1 cellular context compared by ENCODE assay signal in the genomic region with DNA sequence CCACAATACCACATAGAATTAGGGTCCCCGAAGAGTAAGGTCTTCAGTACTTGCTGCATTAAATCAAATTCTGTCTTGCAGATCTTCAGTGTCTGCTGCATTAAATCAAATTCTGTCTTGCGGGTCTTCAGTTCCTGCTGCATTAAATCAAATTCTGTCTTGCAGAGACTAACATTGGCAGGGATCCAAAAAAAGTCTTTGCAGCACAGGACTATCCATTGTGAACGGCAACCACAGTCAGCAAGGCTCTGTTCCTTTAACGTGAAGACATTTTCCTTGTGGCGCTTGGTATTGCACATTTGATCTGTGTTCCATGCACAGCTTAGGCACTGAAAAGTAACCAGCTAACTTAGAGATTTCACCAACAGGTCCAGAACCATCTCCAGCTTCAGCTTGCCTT.
TF ChIP-seq lines count a peak whose summit lies in the region.

No MANE protein-coding gene starts in this region.

TF ChIP-seq in GM23338, 12 proteins besides CTCF, POLR2A, EP300 and RAD21 (continued from another document):
- TF ChIP-seq, protein P1, sequence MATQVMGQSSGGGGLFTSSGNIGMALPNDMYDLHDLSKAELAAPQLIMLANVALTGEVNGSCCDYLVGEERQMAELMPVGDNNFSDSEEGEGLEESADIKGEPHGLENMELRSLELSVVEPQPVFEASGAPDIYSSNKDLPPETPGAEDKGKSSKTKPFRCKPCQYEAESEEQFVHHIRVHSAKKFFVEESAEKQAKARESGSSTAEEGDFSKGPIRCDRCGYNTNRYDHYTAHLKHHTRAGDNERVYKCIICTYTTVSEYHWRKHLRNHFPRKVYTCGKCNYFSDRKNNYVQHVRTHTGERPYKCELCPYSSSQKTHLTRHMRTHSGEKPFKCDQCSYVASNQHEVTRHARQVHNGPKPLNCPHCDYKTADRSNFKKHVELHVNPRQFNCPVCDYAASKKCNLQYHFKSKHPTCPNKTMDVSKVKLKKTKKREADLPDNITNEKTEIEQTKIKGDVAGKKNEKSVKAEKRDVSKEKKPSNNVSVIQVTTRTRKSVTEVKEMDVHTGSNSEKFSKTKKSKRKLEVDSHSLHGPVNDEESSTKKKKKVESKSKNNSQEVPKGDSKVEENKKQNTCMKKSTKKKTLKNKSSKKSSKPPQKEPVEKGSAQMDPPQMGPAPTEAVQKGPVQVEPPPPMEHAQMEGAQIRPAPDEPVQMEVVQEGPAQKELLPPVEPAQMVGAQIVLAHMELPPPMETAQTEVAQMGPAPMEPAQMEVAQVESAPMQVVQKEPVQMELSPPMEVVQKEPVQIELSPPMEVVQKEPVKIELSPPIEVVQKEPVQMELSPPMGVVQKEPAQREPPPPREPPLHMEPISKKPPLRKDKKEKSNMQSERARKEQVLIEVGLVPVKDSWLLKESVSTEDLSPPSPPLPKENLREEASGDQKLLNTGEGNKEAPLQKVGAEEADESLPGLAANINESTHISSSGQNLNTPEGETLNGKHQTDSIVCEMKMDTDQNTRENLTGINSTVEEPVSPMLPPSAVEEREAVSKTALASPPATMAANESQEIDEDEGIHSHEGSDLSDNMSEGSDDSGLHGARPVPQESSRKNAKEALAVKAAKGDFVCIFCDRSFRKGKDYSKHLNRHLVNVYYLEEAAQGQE (IDR thresholded peaks at IDR 0.05; ENCODE audit: unreplicated experiment) = no peak
- TF ChIP-seq JUNB (IDR thresholded peaks at IDR 0.05; ENCODE audit: unreplicated experiment) = no peak
- no peak for TF ChIP-seq NANOG (IDR thresholded peaks at IDR 0.05; ENCODE audit: borderline replicate concordance)
- no peak for TF ChIP-seq EZH2 (IDR thresholded peaks at IDR 0.05; ENCODE audit: low read depth, unreplicated experiment)
- TF ChIP-seq CREB1 (CRISPR knock-in tag; IDR thresholded peaks at IDR 0.05; ENCODE audit: low read depth) = no peak
- TF ChIP-seq STAT1 (IDR thresholded peaks at IDR 0.05; ENCODE audit: unreplicated experiment) = no peak
- TF ChIP-seq ZNF331 (CRISPR knock-in tag; IDR thresholded peaks at IDR 0.05; ENCODE audit: low read depth) = no peak
- TF ChIP-seq, protein P2, sequence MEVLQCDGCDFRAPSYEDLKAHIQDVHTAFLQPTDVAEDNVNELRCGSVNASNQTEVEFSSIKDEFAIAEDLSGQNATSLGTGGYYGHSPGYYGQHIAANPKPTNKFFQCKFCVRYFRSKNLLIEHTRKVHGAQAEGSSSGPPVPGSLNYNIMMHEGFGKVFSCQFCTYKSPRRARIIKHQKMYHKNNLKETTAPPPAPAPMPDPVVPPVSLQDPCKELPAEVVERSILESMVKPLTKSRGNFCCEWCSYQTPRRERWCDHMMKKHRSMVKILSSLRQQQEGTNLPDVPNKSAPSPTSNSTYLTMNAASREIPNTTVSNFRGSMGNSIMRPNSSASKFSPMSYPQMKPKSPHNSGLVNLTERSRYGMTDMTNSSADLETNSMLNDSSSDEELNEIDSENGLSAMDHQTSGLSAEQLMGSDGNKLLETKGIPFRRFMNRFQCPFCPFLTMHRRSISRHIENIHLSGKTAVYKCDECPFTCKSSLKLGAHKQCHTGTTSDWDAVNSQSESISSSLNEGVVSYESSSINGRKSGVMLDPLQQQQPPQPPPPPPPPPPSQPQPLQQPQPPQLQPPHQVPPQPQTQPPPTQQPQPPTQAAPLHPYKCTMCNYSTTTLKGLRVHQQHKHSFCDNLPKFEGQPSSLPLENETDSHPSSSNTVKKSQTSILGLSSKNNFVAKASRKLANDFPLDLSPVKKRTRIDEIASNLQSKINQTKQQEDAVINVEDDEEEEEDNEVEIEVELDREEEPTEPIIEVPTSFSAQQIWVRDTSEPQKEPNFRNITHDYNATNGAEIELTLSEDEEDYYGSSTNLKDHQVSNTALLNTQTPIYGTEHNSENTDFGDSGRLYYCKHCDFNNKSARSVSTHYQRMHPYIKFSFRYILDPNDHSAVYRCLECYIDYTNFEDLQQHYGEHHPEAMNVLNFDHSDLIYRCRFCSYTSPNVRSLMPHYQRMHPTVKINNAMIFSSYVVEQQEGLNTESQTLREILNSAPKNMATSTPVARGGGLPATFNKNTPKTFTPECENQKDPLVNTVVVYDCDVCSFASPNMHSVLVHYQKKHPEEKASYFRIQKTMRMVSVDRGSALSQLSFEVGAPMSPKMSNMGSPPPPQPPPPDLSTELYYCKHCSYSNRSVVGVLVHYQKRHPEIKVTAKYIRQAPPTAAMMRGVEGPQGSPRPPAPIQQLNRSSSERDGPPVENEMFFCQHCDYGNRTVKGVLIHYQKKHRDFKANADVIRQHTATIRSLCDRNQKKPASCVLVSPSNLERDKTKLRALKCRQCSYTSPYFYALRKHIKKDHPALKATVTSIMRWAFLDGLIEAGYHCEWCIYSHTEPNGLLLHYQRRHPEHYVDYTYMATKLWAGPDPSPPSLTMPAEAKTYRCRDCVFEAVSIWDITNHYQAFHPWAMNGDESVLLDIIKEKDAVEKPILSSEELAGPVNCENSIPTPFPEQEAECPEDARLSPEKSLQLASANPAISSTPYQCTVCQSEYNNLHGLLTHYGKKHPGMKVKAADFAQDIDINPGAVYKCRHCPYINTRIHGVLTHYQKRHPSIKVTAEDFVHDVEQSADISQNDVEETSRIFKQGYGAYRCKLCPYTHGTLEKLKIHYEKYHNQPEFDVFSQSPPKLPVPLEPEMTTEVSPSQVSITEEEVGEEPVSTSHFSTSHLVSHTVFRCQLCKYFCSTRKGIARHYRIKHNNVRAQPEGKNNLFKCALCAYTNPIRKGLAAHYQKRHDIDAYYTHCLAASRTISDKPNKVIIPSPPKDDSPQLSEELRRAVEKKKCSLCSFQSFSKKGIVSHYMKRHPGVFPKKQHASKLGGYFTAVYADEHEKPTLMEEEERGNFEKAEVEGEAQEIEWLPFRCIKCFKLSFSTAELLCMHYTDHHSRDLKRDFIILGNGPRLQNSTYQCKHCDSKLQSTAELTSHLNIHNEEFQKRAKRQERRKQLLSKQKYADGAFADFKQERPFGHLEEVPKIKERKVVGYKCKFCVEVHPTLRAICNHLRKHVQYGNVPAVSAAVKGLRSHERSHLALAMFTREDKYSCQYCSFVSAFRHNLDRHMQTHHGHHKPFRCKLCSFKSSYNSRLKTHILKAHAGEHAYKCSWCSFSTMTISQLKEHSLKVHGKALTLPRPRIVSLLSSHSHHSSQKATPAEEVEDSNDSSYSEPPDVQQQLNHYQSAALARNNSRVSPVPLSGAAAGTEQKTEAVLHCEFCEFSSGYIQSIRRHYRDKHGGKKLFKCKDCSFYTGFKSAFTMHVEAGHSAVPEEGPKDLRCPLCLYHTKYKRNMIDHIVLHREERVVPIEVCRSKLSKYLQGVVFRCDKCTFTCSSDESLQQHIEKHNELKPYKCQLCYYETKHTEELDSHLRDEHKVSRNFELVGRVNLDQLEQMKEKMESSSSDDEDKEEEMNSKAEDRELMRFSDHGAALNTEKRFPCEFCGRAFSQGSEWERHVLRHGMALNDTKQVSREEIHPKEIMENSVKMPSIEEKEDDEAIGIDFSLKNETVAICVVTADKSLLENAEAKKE (CRISPR knock-in tag; IDR thresholded peaks at IDR 0.05) = no peak
- TF ChIP-seq, protein P3, sequence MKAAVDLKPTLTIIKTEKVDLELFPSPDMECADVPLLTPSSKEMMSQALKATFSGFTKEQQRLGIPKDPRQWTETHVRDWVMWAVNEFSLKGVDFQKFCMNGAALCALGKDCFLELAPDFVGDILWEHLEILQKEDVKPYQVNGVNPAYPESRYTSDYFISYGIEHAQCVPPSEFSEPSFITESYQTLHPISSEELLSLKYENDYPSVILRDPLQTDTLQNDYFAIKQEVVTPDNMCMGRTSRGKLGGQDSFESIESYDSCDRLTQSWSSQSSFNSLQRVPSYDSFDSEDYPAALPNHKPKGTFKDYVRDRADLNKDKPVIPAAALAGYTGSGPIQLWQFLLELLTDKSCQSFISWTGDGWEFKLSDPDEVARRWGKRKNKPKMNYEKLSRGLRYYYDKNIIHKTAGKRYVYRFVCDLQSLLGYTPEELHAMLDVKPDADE (IDR thresholded peaks at IDR 0.05) = no peak
